In genomic region chr17:50955160-50955559, GRCh38 we compare ENCODE assay signal across 1 cellular context.
TF ChIP-seq lines count a peak whose summit lies in the region.

No MANE protein-coding gene starts in this region.

TF ChIP-seq in HepG2, 621 proteins besides CTCF, POLR2A, EP300 and RAD21 (continued from another document):
- no peak for TF ChIP-seq BATF2 (CRISPR knock-in tag; IDR thresholded peaks at IDR 0.05)
- TF ChIP-seq TEAD2 (CRISPR knock-in tag; IDR thresholded peaks at IDR 0.05): 0 out of 2 replicates have a peak, but pooled peaks have one; percentile 14
- peak; percentile 25; the same call in 1 of the 2 replicates for TF ChIP-seq ZNF563 (CRISPR knock-in tag; IDR thresholded peaks at IDR 0.05)
- TF ChIP-seq, protein P1, sequence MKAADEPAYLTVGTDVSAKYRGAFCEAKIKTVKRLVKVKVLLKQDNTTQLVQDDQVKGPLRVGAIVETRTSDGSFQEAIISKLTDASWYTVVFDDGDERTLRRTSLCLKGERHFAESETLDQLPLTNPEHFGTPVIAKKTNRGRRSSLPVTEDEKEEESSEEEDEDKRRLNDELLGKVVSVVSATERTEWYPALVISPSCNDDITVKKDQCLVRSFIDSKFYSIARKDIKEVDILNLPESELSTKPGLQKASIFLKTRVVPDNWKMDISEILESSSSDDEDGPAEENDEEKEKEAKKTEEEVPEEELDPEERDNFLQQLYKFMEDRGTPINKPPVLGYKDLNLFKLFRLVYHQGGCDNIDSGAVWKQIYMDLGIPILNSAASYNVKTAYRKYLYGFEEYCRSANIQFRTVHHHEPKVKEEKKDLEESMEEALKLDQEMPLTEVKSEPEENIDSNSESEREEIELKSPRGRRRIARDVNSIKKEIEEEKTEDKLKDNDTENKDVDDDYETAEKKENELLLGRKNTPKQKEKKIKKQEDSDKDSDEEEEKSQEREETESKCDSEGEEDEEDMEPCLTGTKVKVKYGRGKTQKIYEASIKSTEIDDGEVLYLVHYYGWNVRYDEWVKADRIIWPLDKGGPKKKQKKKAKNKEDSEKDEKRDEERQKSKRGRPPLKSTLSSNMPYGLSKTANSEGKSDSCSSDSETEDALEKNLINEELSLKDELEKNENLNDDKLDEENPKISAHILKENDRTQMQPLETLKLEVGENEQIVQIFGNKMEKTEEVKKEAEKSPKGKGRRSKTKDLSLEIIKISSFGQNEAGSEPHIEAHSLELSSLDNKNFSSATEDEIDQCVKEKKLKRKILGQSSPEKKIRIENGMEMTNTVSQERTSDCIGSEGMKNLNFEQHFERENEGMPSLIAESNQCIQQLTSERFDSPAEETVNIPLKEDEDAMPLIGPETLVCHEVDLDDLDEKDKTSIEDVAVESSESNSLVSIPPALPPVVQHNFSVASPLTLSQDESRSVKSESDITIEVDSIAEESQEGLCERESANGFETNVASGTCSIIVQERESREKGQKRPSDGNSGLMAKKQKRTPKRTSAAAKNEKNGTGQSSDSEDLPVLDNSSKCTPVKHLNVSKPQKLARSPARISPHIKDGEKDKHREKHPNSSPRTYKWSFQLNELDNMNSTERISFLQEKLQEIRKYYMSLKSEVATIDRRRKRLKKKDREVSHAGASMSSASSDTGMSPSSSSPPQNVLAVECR (CRISPR knock-in tag; IDR thresholded peaks at IDR 0.05; ENCODE audit: borderline replicate concordance): no peak
